In genomic region chr16:66486773-66487579, GRCh38 we compare ENCODE assay signal across 8 cellular contexts. TPM values are rescaled to one million over a fixed set of nuclear protein-coding genes. Genes with fewer than 3 reads are reported as not detected.
DNase-seq lines count a peak whose midpoint lies in the region; ATAC-seq and TF ChIP-seq lines count a peak whose summit lies in the region.

No MANE protein-coding gene starts in this region.

- H3K9ac ChIP-seq in colonic mucosa (ENCODE audit: low read depth in 2 of 2, low read length in 2 of 2), result no peak overlapping the region

- ATAC-seq in effector memory CD8-positive, alpha-beta T cell (replicated peaks), result no peak
- ATAC-seq in mucosa of descending colon (peak; percentile 22), GM18868 (IDR thresholded peaks at IDR 0.05; ENCODE audit: unreplicated experiment) (no peak)

- peaks cover 15% of the 10 kb centered on the region for H3K36me3 Mint-ChIP-seq in effector memory CD8-positive, alpha-beta T cell (ENCODE audit: insufficient read depth)

- H3K27ac Mint-ChIP-seq in effector memory CD8-positive, alpha-beta T cell, result peak overlapping the region; percentile 55 to 86

- no peaks in the 10 kb centered on the region for H3K27me3 ChIP-seq in colonic mucosa

- intact Hi-C loops in mucosa of descending colon (cut with DNase I, micrococcal nuclease), result no loop called here
- intact Hi-C loops in colonic mucosa (cut with DNase I), result no loop called here

- no peaks in the 10 kb centered on the region for H3K36me3 ChIP-seq in mucosa of descending colon (ENCODE audit: low read depth)
- no peaks in the 10 kb centered on the region for H3K36me3 ChIP-seq in colonic mucosa

- H3K4me3 ChIP-seq in mucosa of descending colon (no peak overlapping the region), colonic mucosa (no peak overlapping the region)

- H3K9me3 ChIP-seq in mucosa of descending colon (no peaks in the 10 kb centered on the region), colonic mucosa (no peaks in the 10 kb centered on the region)

- H3K4me1 Mint-ChIP-seq in effector memory CD8-positive, alpha-beta T cell (ENCODE audit: low read depth in 2 of 2), result peaks cover 15 to 16% of the 10 kb centered on the region in 2 donors

- TF ChIP-seq CTCF in mucosa of descending colon (IDR thresholded peaks at IDR 0.05) (no peak), colonic mucosa (IDR thresholded peaks at IDR 0.05) (no peak)

- H3K27ac ChIP-seq in colonic mucosa, result no peak overlapping the region

- no peaks in the 10 kb centered on the region for H3K9me3 Mint-ChIP-seq in effector memory CD8-positive, alpha-beta T cell

- H3K27me3 Mint-ChIP-seq in effector memory CD8-positive, alpha-beta T cell, result no peaks in the 10 kb centered on the region

- no peak overlapping the region for H3K4me3 Mint-ChIP-seq in effector memory CD8-positive, alpha-beta T cell

- H3K4me1 ChIP-seq in mucosa of descending colon (ENCODE audit: low read depth) (no peaks in the 10 kb centered on the region), colonic mucosa (no peaks in the 10 kb centered on the region)

- DNase-seq in Ammon's horn (ENCODE audit: low spot score), result peak; percentile 59
- DNase-seq in NCI-H2196 treated with DMSO at 0.1 percent for 48 hours (lab: John Stamatoyannopoulos, UW; ENCODE audit: unreplicated experiment), result peak; percentile 42
- no peak for DNase-seq in effector memory CD8-positive, alpha-beta T cell
- peak in 1 of 3 donors; percentile 24 for DNase-seq in mucosa of descending colon
- no peak for DNase-seq in NCI-H1930 (lab: John Stamatoyannopoulos, UW)
- no peak for DNase-seq in colonic mucosa
- no peak for DNase-seq in NCI-H1048 (lab: John Stamatoyannopoulos, UW)

RNA-seq across cellular contexts. Expression of gene BEAN1, which starts 59.9 kb away (rescaled TPM):
- under 1 TPM in 1 of 3 donors, not detected in 2; 0.22 TPM for total RNA-seq in mucosa of descending colon
- total RNA-seq in colonic mucosa, result under 1 TPM in 1 of 2 donors, not detected in 1; 0.32 TPM

Comparison
In these comparisons a context has a peak if more than half of its experiments do, and no peak if none do; other contexts are left out.
1. DNase-seq: peak in Ammon's horn (single experiment) and NCI-H2196 treated with DMSO at 0.1 percent for 48 hours (single experiment); none in effector memory CD8-positive, alpha-beta T cell (0 of 3), NCI-H1930 (0 of 2), colonic mucosa (single experiment) and NCI-H1048 (single experiment).